ENCODE assay signal across 12 cellular contexts in the genomic region with DNA sequence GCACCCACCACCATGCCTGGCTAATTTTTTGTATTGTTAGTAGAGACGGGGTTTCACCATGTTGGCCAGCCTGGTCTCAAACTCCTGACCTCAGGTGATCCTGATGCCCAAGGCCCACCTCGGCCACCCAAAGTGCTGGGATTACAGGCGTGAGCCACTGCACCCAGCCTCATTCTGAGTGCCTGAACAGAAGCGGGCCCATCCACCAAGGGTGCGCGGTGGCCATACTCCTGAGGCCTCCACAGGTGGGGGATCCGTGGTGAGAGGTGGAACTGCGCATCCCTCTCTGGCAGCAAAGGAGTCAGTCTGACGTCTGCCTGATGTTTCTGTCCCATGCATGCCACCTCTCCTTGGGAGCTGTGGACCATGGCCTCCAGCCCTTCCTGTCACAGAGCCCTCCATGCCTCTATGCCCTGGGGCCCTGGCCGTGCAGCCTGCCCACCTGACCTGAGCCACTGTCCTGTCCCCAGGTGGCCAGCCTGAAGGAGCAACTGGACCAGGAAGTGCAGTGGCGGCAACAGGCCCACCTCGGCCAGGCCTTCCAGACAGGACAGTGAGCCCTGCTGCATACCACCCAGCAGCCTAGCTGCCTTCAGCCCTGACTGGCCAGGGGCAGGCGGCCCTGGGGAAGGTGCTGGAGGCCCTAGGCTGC. TPM values are rescaled to one million over a fixed set of nuclear protein-coding genes. Genes with fewer than 3 reads are reported as not detected.
DNase-seq lines count a peak whose midpoint lies in the region; ATAC-seq and TF ChIP-seq lines count a peak whose summit lies in the region.
"Had no signal": no experiment of that assay in that cellular context is flagged by ENCODE, and none has a peak within 500 bp of the region (broad histone marks: within the 10 kb centered on the region; RNA-seq: fewer than 3 reads in every experiment).

No MANE protein-coding gene starts in this region.

- no peak overlapping the region for H2AFZ ChIP-seq in mammary epithelial cell (ENCODE audit: low read depth, low read length)
- H2AFZ ChIP-seq: hepatocyte had no signal

- H4K20me1 ChIP-seq in mammary epithelial cell (ENCODE audit: insufficient read depth, low read length), result no peaks in the 10 kb centered on the region

- no peak overlapping the region for H3K4me3 Mint-ChIP-seq in glutamatergic neuron (ENCODE audit: unreplicated experiment)
- H3K4me3 Mint-ChIP-seq in effector memory CD8-positive, alpha-beta T cell, result no peak overlapping the region
- H3K4me3 Mint-ChIP-seq: T-helper 1 cell treated with Interleukin-12 subunit alpha and Interleukin-12 subunit beta and Interleukin-4 antibody, amounts not matched to agents 30 μg/mL and 1 μg/mL, for 36 hours had no signal

- WGBS in mammary epithelial cell (ENCODE audit: low coverage, missing lambda C conversion rate), result 71% methylated on average over 8 of the region's 13 CpGs
- WGBS in psoas muscle, 3 donors, result 88 to 92% (median 88%) methylated on average over 13 of the region's 13 CpGs

- no peak overlapping the region for H3K9ac ChIP-seq in mammary epithelial cell (ENCODE audit: insufficient read depth, low read length)

- peaks cover 12% of the 10 kb centered on the region for H3K27me3 Mint-ChIP-seq in glutamatergic neuron (ENCODE audit: unreplicated experiment)
- peaks cover 3 to 39% of the 10 kb centered on the region in 2 donors for H3K27me3 Mint-ChIP-seq in effector memory CD8-positive, alpha-beta T cell

- TF ChIP-seq CTCF in breast epithelium (IDR thresholded peaks at IDR 0.05), result no peak
- no peak for TF ChIP-seq CTCF in mammary epithelial cell (conservative IDR thresholded peaks at IDR 0.05 in 1 of 2, IDR thresholded peaks at IDR 0.05 in 1 of 2; ENCODE audit: extremely low read depth in 1 of 2, insufficient read depth in 1 of 2, low read depth in 1 of 2, low read length in 2 of 2)
- TF ChIP-seq CTCF in glutamatergic neuron (IDR thresholded peaks at IDR 0.05; ENCODE audit: partially characterized antibody, unreplicated experiment), result no peak
- no peak for TF ChIP-seq CTCF in psoas muscle (IDR thresholded peaks at IDR 0.05)
- no peak for TF ChIP-seq CTCF in vagina (IDR thresholded peaks at IDR 0.05)

- H3K27me3 ChIP-seq in breast epithelium (no peaks in the 10 kb centered on the region), mammary epithelial cell (ENCODE audit: insufficient read depth, low read length) (no peaks in the 10 kb centered on the region), psoas muscle (ENCODE audit: insufficient read depth in 3 of 3, low read length in 2 of 3) (no peaks in the 10 kb centered on the region), vagina (no peaks in the 10 kb centered on the region)
- H3K27me3 ChIP-seq: hepatocyte had no signal

- peak overlapping the region; percentile 97 for H3K27ac Mint-ChIP-seq in glutamatergic neuron (ENCODE audit: unreplicated experiment)
- no peak overlapping the region for H3K27ac Mint-ChIP-seq in effector memory CD8-positive, alpha-beta T cell
- H3K27ac Mint-ChIP-seq: T-helper 1 cell treated with Interleukin-12 subunit alpha and Interleukin-12 subunit beta and Interleukin-4 antibody, amounts not matched to agents 30 μg/mL and 1 μg/mL, for 36 hours had no signal

- no peak overlapping the region for H3K4me2 ChIP-seq in mammary epithelial cell (ENCODE audit: insufficient read depth, low read depth, low read length)
- H3K4me2 ChIP-seq: hepatocyte had no signal

- TF ChIP-seq POLR2A in breast epithelium (IDR thresholded peaks at IDR 0.05), result no peak
- TF ChIP-seq POLR2A in vagina (IDR thresholded peaks at IDR 0.05), result no peak

- no peaks in the 10 kb centered on the region for H3K79me2 ChIP-seq in mammary epithelial cell (ENCODE audit: insufficient read depth, low read length)
- H3K79me2 ChIP-seq: hepatocyte had no signal

- H3K9me3 Mint-ChIP-seq in glutamatergic neuron (ENCODE audit: unreplicated experiment), result peaks cover 6% of the 10 kb centered on the region
- H3K9me3 Mint-ChIP-seq in effector memory CD8-positive, alpha-beta T cell, result no peaks in the 10 kb centered on the region
- H3K9me3 Mint-ChIP-seq: T-helper 1 cell treated with Interleukin-12 subunit alpha and Interleukin-12 subunit beta and Interleukin-4 antibody, amounts not matched to agents 30 μg/mL and 1 μg/mL, for 36 hours had no signal

- intact Hi-C loops in breast epithelium (cut with DNase I; ENCODE audit: low total_unique reads) (loop anchor here (10.0 kb wide), 1 partner anchor 76 kb away; no protein-coding TSS in a partner anchor), mammary epithelial cell (cut with micrococcal nuclease) (no loop called here), psoas muscle (cut with DNase I) (loop anchor here in 1 of 2 donors (10.0 kb wide), 1 partner anchor 406 kb away; a partner anchor contains a TSS), vagina (cut with DNase I) (loop anchor here (5.0 kb wide), 1 partner anchor 74 kb away; no protein-coding TSS in a partner anchor)

- CTCF ChIA-PET in mammary epithelial cell (lab: Charles Lee; ENCODE audit: low non-redundant PET), result no interaction called here

- H3K27ac ChIP-seq in breast epithelium (peak overlapping the region; percentile 77 to 95), mammary epithelial cell (ENCODE audit: insufficient read depth, low read depth, low read length) (no peak overlapping the region), psoas muscle (peak overlapping the region; percentile 85), vagina (peak overlapping the region; percentile 76)
- H3K27ac ChIP-seq: hepatocyte had no signal

- in situ Hi-C loops in mammary epithelial cell (cut with MboI; ENCODE audit: low sequenced_read_pairs in 2 of 2), result no loop called here

- peak in 1 of 2 donors; percentile 45 for DNase-seq in breast epithelium (ENCODE audit: low spot score in 2 of 2)
- DNase-seq in mammary epithelial cell, result no peak
- no peak for DNase-seq in glutamatergic neuron
- DNase-seq in psoas muscle, result peak; percentile 7 to 56
- DNase-seq in vagina (ENCODE audit: extremely low spot score in 2 of 2), result no peak
- DNase-seq in stimulated activated CD4-positive, alpha-beta T cell treated with anti-CD3 and anti-CD28 coated beads, Interleukin-4, amount 100 ng/mL, for 1 hour, result no peak
- DNase-seq in effector memory CD8-positive, alpha-beta T cell, result no peak
- no peak for DNase-seq in NK-92 (lab: John Stamatoyannopoulos, UW; ENCODE audit: unreplicated experiment)
- DNase-seq: NCI-H1048, NCI-H345 had no signal

- peaks cover 3 to 8% of the 10 kb centered on the region in 2 donors for H3K9me3 ChIP-seq in breast epithelium
- H3K9me3 ChIP-seq in mammary epithelial cell (replicated peaks; ENCODE audit: insufficient read depth, low read length), result no peaks in the 10 kb centered on the region
- H3K9me3 ChIP-seq in psoas muscle, result no peaks in the 10 kb centered on the region
- no peaks in the 10 kb centered on the region for H3K9me3 ChIP-seq in vagina

- no TSS peak for BruUV-seq in mammary epithelial cell (replicated peaks; lab: Mats Ljungman, UMichigan)

- no peaks in the 10 kb centered on the region for H3K36me3 ChIP-seq in breast epithelium
- no peaks in the 10 kb centered on the region for H3K36me3 ChIP-seq in mammary epithelial cell (ENCODE audit: insufficient read depth, low read length)
- no peaks in the 10 kb centered on the region for H3K36me3 ChIP-seq in psoas muscle (ENCODE audit: insufficient read depth in 1 of 2, low read depth in 1 of 2)
- H3K36me3 ChIP-seq in vagina, result no peaks in the 10 kb centered on the region

- H3K4me1 ChIP-seq in breast epithelium (peaks cover 16 to 26% of the 10 kb centered on the region in 2 donors), mammary epithelial cell (ENCODE audit: insufficient read depth, low read length) (peaks cover 17% of the 10 kb centered on the region), psoas muscle (peaks cover 36% of the 10 kb centered on the region), vagina (peaks cover 77% of the 10 kb centered on the region)

- H3K4me1 Mint-ChIP-seq in glutamatergic neuron (ENCODE audit: low read depth, unreplicated experiment), result peaks cover 8% of the 10 kb centered on the region
- no peaks in the 10 kb centered on the region for H3K4me1 Mint-ChIP-seq in effector memory CD8-positive, alpha-beta T cell (ENCODE audit: low read depth in 2 of 2)

- ATAC-seq in psoas muscle, result peak; percentile 0 to 4 (median 2)
- no peak for ATAC-seq in effector memory CD8-positive, alpha-beta T cell (replicated peaks)

- dilution Hi-C loops in mammary epithelial cell (cut with HindIII; ENCODE audit: low sequenced_read_pairs), result no loop called here

- H3K4me3 ChIP-seq in breast epithelium (no peak overlapping the region), mammary epithelial cell (replicated peaks in 1 of 3; ENCODE audit: insufficient read depth in 1 of 3, low read depth in 2 of 3, low read length in 3 of 3) (no peak overlapping the region), psoas muscle (no peak overlapping the region), vagina (no peak overlapping the region)
- H3K4me3 ChIP-seq: hepatocyte had no signal

- H3K36me3 Mint-ChIP-seq in glutamatergic neuron (ENCODE audit: unreplicated experiment), result no peaks in the 10 kb centered on the region
- peaks cover 3% of the 10 kb centered on the region for H3K36me3 Mint-ChIP-seq in effector memory CD8-positive, alpha-beta T cell (ENCODE audit: insufficient read depth)

RNA-seq across cellular contexts. Expression of a gene that starts 7.6 kb away (rescaled TPM):
- total RNA-seq in breast epithelium (10 to 100 TPM; 27.1 to 46.9 (median 35.2) TPM), mammary epithelial cell (1 to 10 TPM in 1 of 2 donors, under 1 TPM in 1; 0.64 to 3.7 TPM), glutamatergic neuron (ENCODE audit: unreplicated experiment) (2.8 TPM), psoas muscle (10 to 100 TPM in 2 of 4 donors, 1 to 10 TPM in 2; 8.6 to 36.9 (median 11.1) TPM), vagina (55.5 TPM)
- polyA plus RNA-seq in mammary epithelial cell (0.46 TPM), psoas muscle (1 to 10 TPM; 7.8 to 9.2 (median 9.2) TPM)
- polyA minus RNA-seq in mammary epithelial cell, result 0.83 TPM

Comparison
In these comparisons a context has a peak if more than half of its experiments do, and no peak if none do; other contexts are left out.
1. DNase-seq: peak in psoas muscle (2 of 2); none in mammary epithelial cell (single experiment), glutamatergic neuron (single experiment), vagina (0 of 2), stimulated activated CD4-positive, alpha-beta T cell treated with anti-CD3 and anti-CD28 coated beads, Interleukin-4, amount 100 ng/mL, for 1 hour (single experiment), effector memory CD8-positive, alpha-beta T cell (0 of 3) and NK-92 (single experiment).